In the genomic region with DNA sequence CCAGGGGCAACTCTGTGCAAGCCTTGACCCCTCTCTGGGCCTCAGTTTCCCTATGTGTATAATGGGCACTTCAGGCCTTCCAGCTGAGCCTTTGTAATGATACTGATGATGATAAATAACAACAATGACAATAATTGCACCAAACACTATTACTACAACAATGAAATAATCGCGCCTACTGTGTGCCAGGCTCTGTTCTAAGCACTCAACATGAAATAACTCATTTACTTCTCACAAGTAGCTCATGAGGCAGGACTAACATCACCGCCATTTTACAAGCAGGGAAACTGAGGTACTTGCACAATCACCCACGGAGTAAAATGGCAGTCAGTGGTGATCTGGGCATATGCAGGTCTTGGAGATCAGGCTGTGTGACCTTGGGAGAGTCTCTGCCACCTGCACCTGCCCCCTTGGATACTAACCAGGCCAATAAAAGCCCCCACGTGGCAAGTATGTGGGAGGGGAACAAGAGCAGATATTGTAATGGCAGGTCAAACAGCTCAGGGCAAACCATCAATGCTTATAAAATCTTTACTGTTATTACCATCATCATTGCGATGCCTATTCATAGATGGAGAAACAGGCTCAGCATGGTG, we compare ENCODE assay signal across 33 cellular contexts. TPM values are rescaled to one million over a fixed set of nuclear protein-coding genes. Genes with fewer than 3 reads are reported as not detected.
"Had no signal": no experiment of that assay in that cellular context is flagged by ENCODE, and none has a peak within 500 bp of the region (broad histone marks: within the 10 kb centered on the region; RNA-seq: fewer than 3 reads in every experiment).

No MANE protein-coding gene starts in this region.

- H3K9me3 ChIP-seq: mucosa of descending colon, neutrophil, ovary, testis, transverse colon had no signal

- H3K9me3 Mint-ChIP-seq: activated naive CD4-positive, alpha-beta T cell treated with anti-CD3 and anti-CD28 coated beads, Interleukin-2, amount 50 U/mL, for 72 hours; natural killer cell treated with Interleukin-12 subunit alpha and Interleukin-12 subunit beta and Interleukin-15 and Interleukin-18, amount 100 ng/mL, for 72 hours had no signal

- DNase-seq: activated CD4-positive, alpha-beta T cell treated with anti-CD3 and anti-CD28 coated beads for 36 hours; activated CD4-positive, CD25-positive, alpha-beta regulatory T cell; activated naive CD4-positive, alpha-beta T cell; activated T-cell treated with anti-CD3 and anti-CD28 coated beads for 4 hours; activated T-cell treated with anti-CD3 and anti-CD28 coated beads, Interleukin-2, amount 50 U/mL, for 72 hours; central memory CD4-positive, alpha-beta T cell; foreskin fibroblast; heart right ventricle; left ventricle myocardium inferior; mucosa of descending colon; ovary; stimulated activated CD4-positive, alpha-beta T cell treated with anti-CD3 and anti-CD28 coated beads, Interleukin-12 subunit alpha, Interleukin-12 subunit beta, amount 100 ng/mL, for 4 hours; stimulated activated CD4-positive, alpha-beta T cell treated with anti-CD3 and anti-CD28 coated beads, Interleukin-4, amount 100 ng/mL, for 1 hour; stimulated activated naive CD8-positive, alpha-beta T cell treated with anti-CD3 and anti-CD28 coated beads, Interleukin-15, Interleukin-2, amounts not matched to agents 100 U/mL and 50 U/mL, for 24 hours; T-helper 1 cell; testis; transverse colon had no signal

- H3K36me3 Mint-ChIP-seq: activated naive CD4-positive, alpha-beta T cell treated with anti-CD3 and anti-CD28 coated beads, Interleukin-2, amount 50 U/mL, for 72 hours; natural killer cell treated with Interleukin-12 subunit alpha and Interleukin-12 subunit beta and Interleukin-15 and Interleukin-18, amount 100 ng/mL, for 72 hours had no signal

- H3K27me3 ChIP-seq: breast epithelium, heart right ventricle, ovary, testis, transverse colon had no signal

- H3K4me3 Mint-ChIP-seq: activated CD4-positive, alpha-beta T cell treated with anti-CD3 and anti-CD28 coated beads for 36 hours; activated T-cell treated with anti-CD3 and anti-CD28 coated beads, Interleukin-2, amount 50 U/mL, for 72 hours; natural killer cell treated with Interleukin-12 subunit alpha and Interleukin-12 subunit beta and Interleukin-15 and Interleukin-18, amount 100 ng/mL, for 72 hours; T-helper 2 cell treated with Interferon-gamma antibody and Interleukin-4, amounts not matched to agents 5 μg/mL and 100 μg/mL, for 36 hours had no signal

- H3K4me1 ChIP-seq: breast epithelium had no signal

- H3K27ac Mint-ChIP-seq: activated CD4-positive, alpha-beta T cell treated with anti-CD3 and anti-CD28 coated beads for 36 hours; activated naive CD4-positive, alpha-beta T cell treated with anti-CD3 and anti-CD28 coated beads, Interleukin-2, amount 50 U/mL, for 72 hours; activated T-cell treated with anti-CD3 and anti-CD28 coated beads, Interleukin-2, amount 50 U/mL, for 72 hours; natural killer cell treated with Interleukin-12 subunit alpha and Interleukin-12 subunit beta and Interleukin-15 and Interleukin-18, amount 100 ng/mL, for 72 hours; progenitor cell of endocrine pancreas; T-helper 2 cell treated with Interferon-gamma antibody and Interleukin-4, amounts not matched to agents 5 μg/mL and 100 μg/mL, for 36 hours had no signal

- H3K4me3 ChIP-seq: breast epithelium, heart right ventricle, left ventricle myocardium inferior, mucosa of descending colon, ovary, skin epidermis, testis, transverse colon had no signal

- H3K27ac ChIP-seq: breast epithelium, heart right ventricle, left ventricle myocardium inferior, neutrophil, ovary, skin epidermis, testis, transverse colon had no signal

- ATAC-seq: activated CD4-positive, alpha-beta T cell treated with anti-CD3 and anti-CD28 coated beads for 36 hours; activated naive CD4-positive, alpha-beta T cell treated with anti-CD3 and anti-CD28 coated beads, Interleukin-2, amount 50 U/mL, for 72 hours; activated T-cell treated with anti-CD3 and anti-CD28 coated beads, Interleukin-2, amount 50 U/mL, for 72 hours; esophagus mucosa; heart right ventricle; mucosa of descending colon; natural killer cell treated with Interleukin-12 subunit alpha and Interleukin-12 subunit beta and Interleukin-15 and Interleukin-18, amount 100 ng/mL, for 72 hours; sciatic nerve; stimulated activated naive CD8-positive, alpha-beta T cell treated with anti-CD3 and anti-CD28 coated beads, Interleukin-15, Interleukin-2, amounts not matched to agents 100 U/mL and 50 U/mL, for 24 hours had no signal

- H3K27me3 Mint-ChIP-seq: progenitor cell of endocrine pancreas had no signal

- H3K36me3 ChIP-seq: neutrophil, ovary had no signal

RNA-seq across cellular contexts. Expression of a gene that starts 0.5 kb away (rescaled TPM):
- total RNA-seq: activated CD4-positive, alpha-beta T cell treated with anti-CD3 and anti-CD28 coated beads for 36 hours; activated naive CD4-positive, alpha-beta T cell treated with anti-CD3 and anti-CD28 coated beads, Interleukin-2, amount 50 U/mL, for 72 hours; activated T-cell treated with anti-CD3 and anti-CD28 coated beads, Interleukin-2, amount 50 U/mL, for 72 hours; esophagus mucosa; glomerular endothelial cell; kidney epithelial cell; left ventricle myocardium inferior; lung microvascular endothelial cell; mucosa of descending colon; myocyte; natural killer cell treated with Interleukin-12 subunit alpha and Interleukin-12 subunit beta and Interleukin-15 and Interleukin-18, amount 100 ng/mL, for 72 hours; progenitor cell of endocrine pancreas; renal cortical epithelial cell; testis; transverse colon; urinary bladder had no signal

RNA-seq across cellular contexts. Expression of a gene that starts 57.1 kb away (rescaled TPM):
- total RNA-seq: activated CD4-positive, alpha-beta T cell treated with anti-CD3 and anti-CD28 coated beads for 36 hours; activated naive CD4-positive, alpha-beta T cell treated with anti-CD3 and anti-CD28 coated beads, Interleukin-2, amount 50 U/mL, for 72 hours; activated T-cell treated with anti-CD3 and anti-CD28 coated beads, Interleukin-2, amount 50 U/mL, for 72 hours; breast epithelium; esophagus mucosa; glomerular endothelial cell; heart right ventricle; kidney epithelial cell; left ventricle myocardium inferior; lung microvascular endothelial cell; mesenteric fat pad; mucosa of descending colon; myocyte; natural killer cell treated with Interleukin-12 subunit alpha and Interleukin-12 subunit beta and Interleukin-15 and Interleukin-18, amount 100 ng/mL, for 72 hours; ovary; progenitor cell of endocrine pancreas; renal cortical epithelial cell; sciatic nerve; transverse colon; urinary bladder had no signal
- polyA plus RNA-seq: heart right ventricle, ovary, urinary bladder had no signal
